8 cellular contexts compared by ENCODE assay signal in genomic region chr2:231613054-231613654, GRCh38. TPM values are rescaled to one million over a fixed set of nuclear protein-coding genes. Genes with fewer than 3 reads are reported as not detected.
DNase-seq lines count a peak whose midpoint lies in the region; ATAC-seq and TF ChIP-seq lines count a peak whose summit lies in the region.

No MANE protein-coding gene starts in this region.

- POLR2A ChIA-PET in Caco-2 (lab: Charles Lee), result interaction anchor here (0.5 to 3.1 kb wide), 15 partner anchors 8 to 729 kb away, joined by 3 to 28 read pairs (median 7); partner anchors contain the start of genes NCL and PTMA

- H3K9me3 ChIP-seq in Caco-2, result no peaks in the 10 kb centered on the region
- no peaks in the 10 kb centered on the region for H3K9me3 ChIP-seq in SU-DHL-6 (ENCODE audit: insufficient read depth, low read length)
- H3K9me3 ChIP-seq in esophagus squamous epithelium, result no peaks in the 10 kb centered on the region

- H3K4me3 ChIP-seq in Caco-2 (ENCODE audit: low read depth, low read length) (peak overlapping the region; percentile 42), H7 (ENCODE audit: insufficient read depth, low read depth, low read length) (peak overlapping the region; percentile 58; the same call in 1 of the 2 replicates), SU-DHL-6 (ENCODE audit: insufficient read depth, low read length, poor library complexity, severe bottlenecking) (peak overlapping the region; percentile 38), esophagus squamous epithelium (peak overlapping the region; percentile 30 to 70 (median 51))

- peak overlapping the region; percentile 85 for H3K9ac ChIP-seq in SU-DHL-6 (ENCODE audit: low read length)

- H2AFZ ChIP-seq in SU-DHL-6 (ENCODE audit: low read depth, low read length, severe bottlenecking), result no peak overlapping the region

- 9 to 19% methylated on average over 7 to 15 of the region's 15 CpGs for WGBS in esophagus squamous epithelium, 2 donors

- no peaks in the 10 kb centered on the region for H3K36me3 ChIP-seq in Caco-2 (ENCODE audit: control insufficient read depth, insufficient read depth, low read length)
- no peaks in the 10 kb centered on the region for H3K36me3 ChIP-seq in H7 (replicated peaks; ENCODE audit: control insufficient read depth, insufficient read depth, low read length)
- no peaks in the 10 kb centered on the region for H3K36me3 ChIP-seq in SU-DHL-6 (ENCODE audit: low read length)
- H3K36me3 ChIP-seq in esophagus squamous epithelium, result no peaks in the 10 kb centered on the region

- peak overlapping the region; percentile 99 for H3K27ac ChIP-seq in SU-DHL-6 (ENCODE audit: low read depth, low read length)
- H3K27ac ChIP-seq in esophagus squamous epithelium, result peak overlapping the region; percentile 90 to 98 (median 94)

- peaks cover 28% of the 10 kb centered on the region for H3F3A ChIP-seq in SU-DHL-6 (ENCODE audit: insufficient read depth)

- H3K4me1 Mint-ChIP-seq in Caco-2 (ENCODE audit: low read depth, unreplicated experiment), result peaks cover 34% of the 10 kb centered on the region
- H3K4me1 Mint-ChIP-seq in osteocyte (ENCODE audit: unreplicated experiment), result peaks cover 51% of the 10 kb centered on the region

- DNase-seq in Caco-2 (no peak), H7 (no peak), esophagus squamous epithelium (lab: John Stamatoyannopoulos, UW) (no peak), osteocyte (ENCODE audit: extremely low spot score, unreplicated experiment) (no peak)
- DNase-seq in effector CD4-positive, alpha-beta T cell, result no peak

- peak overlapping the region; percentile 94 for H3K27ac Mint-ChIP-seq in Caco-2 (ENCODE audit: unreplicated experiment)
- H3K27ac Mint-ChIP-seq in osteocyte (ENCODE audit: unreplicated experiment), result peak overlapping the region; percentile 98

- H3K4me1 ChIP-seq in Caco-2, result peaks cover 48% of the 10 kb centered on the region
- H3K4me1 ChIP-seq in esophagus squamous epithelium, result peaks cover 43 to 70% (median 46%) of the 10 kb centered on the region in 3 donors

- H3K36me3 Mint-ChIP-seq in Caco-2 (ENCODE audit: insufficient read depth, unreplicated experiment) (peaks cover 17% of the 10 kb centered on the region), osteocyte (ENCODE audit: unreplicated experiment) (no peaks in the 10 kb centered on the region)

- intact Hi-C loops in Caco-2 (cut with micrococcal nuclease; ENCODE audit: unreplicated experiment) (loop anchor here (5.0 kb wide), 1 partner anchor 169 kb away; the partner anchor contains the start of gene PDE6D), esophagus squamous epithelium (cut with DNase I) (loop anchor here (2.0 to 5.0 kb wide), 2 partner anchors 59 to 98 kb away; no protein-coding TSS in a partner anchor)

- H3K27me3 Mint-ChIP-seq in Caco-2 (ENCODE audit: insufficient read depth, unreplicated experiment) (no peaks in the 10 kb centered on the region), osteocyte (ENCODE audit: unreplicated experiment) (no peaks in the 10 kb centered on the region)

- TF ChIP-seq CTCF in Caco-2 (IDR thresholded peaks at IDR 0.05; ENCODE audit: insufficient read depth in 1 of 2, low read depth in 1 of 2, low read length in 1 of 2, severe bottlenecking in 1 of 2, unreplicated experiment in 1 of 2) (no peak), SU-DHL-6 (IDR thresholded peaks at IDR 0.05; ENCODE audit: insufficient read depth, low read length, poor library complexity, severe bottlenecking) (no peak), esophagus squamous epithelium (IDR thresholded peaks at IDR 0.05) (no peak), osteocyte (IDR thresholded peaks at IDR 0.05) (no peak)

- TSS peak; percentile 88 for BruUV-seq in Caco-2 (replicated peaks; lab: Mats Ljungman, UMichigan)

- no peaks in the 10 kb centered on the region for H3K79me2 ChIP-seq in SU-DHL-6 (ENCODE audit: insufficient read depth, low read length)

- no peaks in the 10 kb centered on the region for H3K9me2 ChIP-seq in SU-DHL-6 (replicated peaks; ENCODE audit: insufficient read depth, low read length)

- H3K4me3 Mint-ChIP-seq in Caco-2 (ENCODE audit: unreplicated experiment) (peak overlapping the region; percentile 76), osteocyte (ENCODE audit: unreplicated experiment) (peak overlapping the region; percentile 70)

- CTCF ChIA-PET in Caco-2 (lab: Charles Lee), result interaction anchor here (0.6 to 2.2 kb wide), 13 partner anchors 15 to 102 kb away, joined by 3 to 23 read pairs (median 4); partner anchors contain the start of gene PTMA

- H4K20me1 ChIP-seq in SU-DHL-6 (ENCODE audit: low read depth, low read length), result no peaks in the 10 kb centered on the region

- ATAC-seq in GM18517 (IDR thresholded peaks at IDR 0.05; ENCODE audit: unreplicated experiment), result no peak
- no peak for ATAC-seq in HG02981 (IDR thresholded peaks at IDR 0.05; ENCODE audit: unreplicated experiment)

- no peaks in the 10 kb centered on the region for H3K27me3 ChIP-seq in Caco-2 (replicated peaks; ENCODE audit: control insufficient read depth, insufficient read depth, low read length)
- no peaks in the 10 kb centered on the region for H3K27me3 ChIP-seq in H7 (ENCODE audit: control insufficient read depth, insufficient read depth, low read length)
- H3K27me3 ChIP-seq in SU-DHL-6 (ENCODE audit: low read length), result no peaks in the 10 kb centered on the region
- no peaks in the 10 kb centered on the region for H3K27me3 ChIP-seq in esophagus squamous epithelium

- no peak for TF ChIP-seq POLR2A in esophagus squamous epithelium (IDR thresholded peaks at IDR 0.05)

- H3K9me3 Mint-ChIP-seq in Caco-2 (ENCODE audit: unreplicated experiment) (no peaks in the 10 kb centered on the region), osteocyte (ENCODE audit: unreplicated experiment) (no peaks in the 10 kb centered on the region)

- H3K4me2 ChIP-seq in SU-DHL-6 (ENCODE audit: low read depth, low read length, poor library complexity, severe bottlenecking), result peak overlapping the region; percentile 88

RNA-seq across cellular contexts. Expression of gene TEX44, which starts 20.5 kb away (rescaled TPM):
- not detected in 2 replicates for total RNA-seq in Caco-2 (2022)
- not detected in 2 replicates for total RNA-seq in H7 (2014; rRNA removed; shearing (Covaris generic))
- not detected for total RNA-seq in esophagus squamous epithelium
- not detected in 2 replicates for total RNA-seq in osteocyte
